In the genomic region with DNA sequence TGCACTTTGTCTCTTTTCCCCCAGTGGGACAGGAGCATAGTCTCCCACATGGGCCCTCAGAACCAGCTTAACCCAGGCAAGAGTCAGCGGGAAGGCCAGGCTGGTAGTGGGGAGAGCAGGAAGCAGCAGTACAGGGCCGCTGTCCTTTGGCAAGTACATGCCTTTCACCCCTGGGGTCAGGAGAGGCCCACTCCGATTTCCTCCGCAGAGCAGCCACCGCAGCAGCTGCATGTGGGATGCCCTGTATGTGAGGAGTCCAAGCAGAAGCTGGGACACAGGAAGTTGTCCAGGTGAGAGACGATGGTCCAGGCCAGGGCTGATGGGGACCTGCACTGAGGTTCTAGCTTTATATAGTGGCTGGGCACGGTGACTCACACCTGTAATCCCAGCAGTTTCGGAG, we compare ENCODE assay signal across 30 cellular contexts. TPM values are rescaled to one million over a fixed set of nuclear protein-coding genes. Genes with fewer than 3 reads are reported as not detected.
"Had no signal": no experiment of that assay in that cellular context is flagged by ENCODE, and none has a peak within 500 bp of the region (broad histone marks: within the 10 kb centered on the region; RNA-seq: fewer than 3 reads in every experiment).

No MANE protein-coding gene starts in this region.

- H3K27ac Mint-ChIP-seq: activated CD8-positive, alpha-beta T cell treated with anti-CD3 and anti-CD28 coated beads, Interleukin-2, amount 10 ng/mL, durations not matched to agents 7 days and 5 days; activated naive CD8-positive, alpha-beta T cell treated with anti-CD3 and anti-CD28 coated beads, Interleukin-2, amount 10 ng/mL, durations not matched to agents 7 days and 5 days had no signal

- DNase-seq: activated CD4-positive, alpha-beta T cell treated with anti-CD3 and anti-CD28 coated beads for 4 hours; activated CD8-positive, alpha-beta memory T cell treated with anti-CD3 and anti-CD28 coated beads, Interleukin-2, amount 50 U/mL, for 48 hours; activated CD8-positive, alpha-beta T cell treated with anti-CD3 and anti-CD28 coated beads, Interleukin-2, amount 10 ng/mL, durations not matched to agents 7 days and 5 days; activated naive CD4-positive, alpha-beta T cell treated with anti-CD3 and anti-CD28 coated beads, Interleukin-2, amount 50 U/mL, for 16 hours; activated naive CD8-positive, alpha-beta T cell treated with anti-CD3 and anti-CD28 coated beads, Interleukin-2, amount 10 ng/mL, durations not matched to agents 7 days and 5 days; activated T-cell treated with anti-CD3 and anti-CD28 coated beads, Interleukin-2, amount 50 U/mL, for 1 hour; anterior cingulate cortex; central memory CD4-positive, alpha-beta T cell; KG1; NCI-H1048; NCI-H1417; NCI-H2029; NCI-H2107; NCI-H2171 treated with DMSO at 0.1 percent for 48 hours; NCI-H226; NCI-H526; NCI-H774; RPMI8226; SJCRH30; SK-N-SH; T-helper 1 cell had no signal

- ATAC-seq: activated CD4-positive, CD25-positive, alpha-beta regulatory T cell treated with anti-CD3 and anti-CD28 coated beads, Interleukin-2, amount 50 U/mL, for 24 hours; activated CD8-positive, alpha-beta T cell treated with anti-CD3 and anti-CD28 coated beads, Interleukin-2, amount 10 ng/mL, durations not matched to agents 7 days and 5 days; Right ventricle myocardium inferior had no signal

- H3K27me3 ChIP-seq: adrenal gland, breast epithelium, SJCRH30 had no signal

- H3K36me3 ChIP-seq: adrenal gland, breast epithelium, SJCRH30 had no signal

- H3K4me1 ChIP-seq: breast epithelium, SJCRH30 had no signal

- H3K4me3 ChIP-seq: adrenal gland, breast epithelium, SJCRH30 had no signal

- H3K4me2 ChIP-seq: SK-N-SH had no signal

- H3K4me3 Mint-ChIP-seq: activated CD8-positive, alpha-beta T cell treated with anti-CD3 and anti-CD28 coated beads, Interleukin-2, amount 10 ng/mL, durations not matched to agents 7 days and 5 days; activated naive CD8-positive, alpha-beta T cell treated with anti-CD3 and anti-CD28 coated beads, Interleukin-2, amount 10 ng/mL, durations not matched to agents 7 days and 5 days had no signal

- H3K9ac ChIP-seq: SK-N-SH had no signal

- H3K4me1 Mint-ChIP-seq: activated naive CD8-positive, alpha-beta T cell treated with anti-CD3 and anti-CD28 coated beads, Interleukin-2, amount 10 ng/mL, durations not matched to agents 7 days and 5 days had no signal

- H3K36me3 Mint-ChIP-seq: activated naive CD8-positive, alpha-beta T cell treated with anti-CD3 and anti-CD28 coated beads, Interleukin-2, amount 10 ng/mL, durations not matched to agents 7 days and 5 days had no signal

- H3K27ac ChIP-seq: adrenal gland, breast epithelium, SJCRH30 had no signal

- H3K9me3 ChIP-seq: adrenal gland, breast epithelium had no signal

RNA-seq across cellular contexts. Expression of gene GALNTL5, which starts 36.7 kb away (rescaled TPM):
- total RNA-seq: activated CD8-positive, alpha-beta T cell treated with anti-CD3 and anti-CD28 coated beads, Interleukin-2, amount 10 ng/mL, durations not matched to agents 7 days and 5 days; activated naive CD8-positive, alpha-beta T cell treated with anti-CD3 and anti-CD28 coated beads, Interleukin-2, amount 10 ng/mL, durations not matched to agents 7 days and 5 days; adrenal gland; breast epithelium; LHCN-M2; M059J; NCI-H460; OCI-LY7; Right ventricle myocardium inferior; SJCRH30; T-helper 2 cell treated with Interferon-gamma antibody and Interleukin-4, amounts not matched to agents 100 ng/mL and 5 ng/mL, for 36 hours had no signal
- polyA plus RNA-seq: adrenal gland, SK-N-SH had no signal
